15 cellular contexts compared by ENCODE assay signal in the genomic region with DNA sequence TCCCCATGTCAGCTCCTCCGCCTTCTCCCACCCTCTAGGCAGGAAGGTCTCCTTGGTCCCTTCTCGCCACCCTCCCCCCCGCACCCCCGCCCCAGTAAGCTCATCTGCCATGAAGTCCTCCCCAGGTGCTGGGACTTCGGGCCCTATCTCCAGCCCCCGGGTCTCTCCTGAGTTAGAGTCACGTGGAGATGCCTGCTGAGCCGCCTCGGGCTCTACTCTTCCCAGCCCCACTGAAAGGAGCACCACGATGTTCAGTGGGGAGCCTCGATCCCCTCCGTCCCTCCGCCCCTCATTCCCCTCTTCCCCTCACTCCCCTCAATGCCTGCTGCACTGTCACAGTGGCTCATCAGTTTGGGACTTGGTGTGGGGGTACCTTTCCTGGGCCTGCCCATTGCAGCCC. TPM values are rescaled to one million over a fixed set of nuclear protein-coding genes. Genes with fewer than 3 reads are reported as not detected.
"Had no signal": no experiment of that assay in that cellular context is flagged by ENCODE, and none has a peak within 500 bp of the region (broad histone marks: within the 10 kb centered on the region; RNA-seq: fewer than 3 reads in every experiment).

No MANE protein-coding gene starts in this region.

- H3K4me3 ChIP-seq: lung, mucosa of descending colon, SJSA1 had no signal

- H3K27ac ChIP-seq: SJSA1 had no signal

- DNase-seq: activated CD4-positive, alpha-beta memory T cell treated with anti-CD3 and anti-CD28 coated beads for 36 hours; activated CD4-positive, alpha-beta T cell treated with anti-CD3 and anti-CD28 coated beads for 1 hour; activated gamma-delta T cell; activated naive CD8-positive, alpha-beta T cell treated with anti-CD3 and anti-CD28 coated beads for 36 hours; activated T-cell treated with anti-CD3 and anti-CD28 coated beads, Interleukin-2, amount 50 U/mL, for 48 hours; hypothalamus; mucosa of descending colon; stimulated activated CD4-positive, alpha-beta T cell treated with anti-CD3 and anti-CD28 coated beads, Interleukin-4, amount 100 ng/mL, for 1 hour; stimulated activated CD8-positive, alpha-beta memory T cell treated with anti-CD3 and anti-CD28 coated beads, Interleukin-4, amount 100 ng/mL, for 48 hours; stimulated activated naive CD8-positive, alpha-beta T cell treated with anti-CD3 and anti-CD28 coated beads, Interleukin-15, Interleukin-2, amounts not matched to agents 100 U/mL and 50 U/mL, for 24 hours; T-cell; T1000 had no signal

- ATAC-seq: mucosa of descending colon; natural killer cell treated with Interleukin-12 subunit alpha and Interleukin-12 subunit beta and Interleukin-15 and Interleukin-18, amount 100 ng/mL, for 72 hours; stimulated activated naive CD8-positive, alpha-beta T cell treated with anti-CD3 and anti-CD28 coated beads, Interleukin-15, Interleukin-2, amounts not matched to agents 100 U/mL and 50 U/mL, for 24 hours; T-cell had no signal

- H3K9me3 ChIP-seq: mucosa of descending colon, SJSA1 had no signal

- H3K36me3 ChIP-seq: SJSA1 had no signal

RNA-seq across cellular contexts. Expression of a gene that starts 3.9 kb away (rescaled TPM):
- total RNA-seq: activated CD4-positive, alpha-beta memory T cell treated with anti-CD3 and anti-CD28 coated beads for 36 hours; activated naive CD8-positive, alpha-beta T cell treated with anti-CD3 and anti-CD28 coated beads for 36 hours; natural killer cell treated with Interleukin-12 subunit alpha and Interleukin-12 subunit beta and Interleukin-15 and Interleukin-18, amount 100 ng/mL, for 72 hours had no signal
